In genomic region chr16:85931596-85932402, GRCh38 we compare ENCODE assay signal across 23 cellular contexts. TPM values are rescaled to one million over a fixed set of nuclear protein-coding genes. Genes with fewer than 3 reads are reported as not detected.
DNase-seq lines count a peak whose midpoint lies in the region; ATAC-seq and TF ChIP-seq lines count a peak whose summit lies in the region.
"Had no signal": no experiment of that assay in that cellular context is flagged by ENCODE, and none has a peak within 500 bp of the region (broad histone marks: within the 10 kb centered on the region; RNA-seq: fewer than 3 reads in every experiment).

No MANE protein-coding gene starts in this region.

- H4K20me1 ChIP-seq in OCI-LY3 (ENCODE audit: insufficient read depth, low read length) (no peaks in the 10 kb centered on the region), SK-N-SH (ENCODE audit: insufficient read depth) (no peaks in the 10 kb centered on the region)

- H3K27me3 Mint-ChIP-seq in CD14-positive monocyte (ENCODE audit: low read depth in 3 of 3) (peaks cover 0 to 8% (median 2%) of the 10 kb centered on the region in 3 donors), naive B cell (no peaks in the 10 kb centered on the region)

- H2AFZ ChIP-seq in OCI-LY3 (ENCODE audit: low read depth, low read length): no peak overlapping the region
- no peak overlapping the region for H2AFZ ChIP-seq in SK-N-SH (ENCODE audit: low read depth)

- H3K4me1 ChIP-seq in OCI-LY3 (ENCODE audit: low read length): peaks cover 98% of the 10 kb centered on the region
- no peaks in the 10 kb centered on the region for H3K4me1 ChIP-seq in SK-N-SH (ENCODE audit: control insufficient read depth in 1 of 2, insufficient read depth in 2 of 2, low read depth in 1 of 2, low read length in 1 of 2)

- H3K9me3 ChIP-seq in OCI-LY3 (ENCODE audit: insufficient read depth, low read length) (no peaks in the 10 kb centered on the region), SK-N-SH (no peaks in the 10 kb centered on the region)

- H3K9me3 Mint-ChIP-seq in CD14-positive monocyte (no peaks in the 10 kb centered on the region), naive B cell (no peaks in the 10 kb centered on the region)
- H3K9me3 Mint-ChIP-seq: activated naive CD4-positive, alpha-beta T cell treated with anti-CD3 and anti-CD28 coated beads, Interleukin-2, amount 10 ng/mL, durations not matched to agents 7 days and 5 days; CD8-positive, alpha-beta memory T cell had no signal

- H3K36me3 Mint-ChIP-seq in CD14-positive monocyte: peaks cover 3 to 10% of the 10 kb centered on the region in 2 donors
- peaks cover 0 to 8% of the 10 kb centered on the region in 2 donors for H3K36me3 Mint-ChIP-seq in naive B cell
- H3K36me3 Mint-ChIP-seq: activated naive CD4-positive, alpha-beta T cell treated with anti-CD3 and anti-CD28 coated beads, Interleukin-2, amount 10 ng/mL, durations not matched to agents 7 days and 5 days; CD8-positive, alpha-beta memory T cell had no signal

- CTCF ChIA-PET in SK-N-SH (lab: Yijun Ruan, JAX) (no interaction called here), RWPE1 (lab: Yijun Ruan, JAX) (no interaction called here)

- H3K4me1 Mint-ChIP-seq in CD14-positive monocyte (peaks cover 87% of the 10 kb centered on the region), naive B cell (peaks cover 80 to 98% (median 97%) of the 10 kb centered on the region in 3 donors)

- no peak for TF ChIP-seq EP300 in SK-N-SH (IDR thresholded peaks at IDR 0.05; ENCODE audit: borderline replicate concordance in 1 of 2, low read depth in 1 of 2, low read length in 1 of 2)

- intact Hi-C loops in CD14-positive monocyte (cut with micrococcal nuclease): loop anchor here in 1 of 2 donors (5.0 kb wide), 1 partner anchor 46 kb away; no protein-coding TSS in a partner anchor

- H3K27ac ChIP-seq in OCI-LY3 (ENCODE audit: low read length): peak overlapping the region; percentile 97
- H3K27ac ChIP-seq in SK-N-SH (ENCODE audit: low read depth in 2 of 2, low read length in 1 of 2): no peak overlapping the region
- no peak overlapping the region for H3K27ac ChIP-seq in RWPE1
- H3K27ac ChIP-seq: epithelial cell of prostate, SK-N-MC had no signal

- H3F3A ChIP-seq in SK-N-SH (replicated peaks; ENCODE audit: insufficient read depth): no peaks in the 10 kb centered on the region

- H3K27me3 ChIP-seq in OCI-LY3 (ENCODE audit: low read depth, low read length): no peaks in the 10 kb centered on the region; the same call in 1 of the 2 replicates
- H3K27me3 ChIP-seq in SK-N-SH (ENCODE audit: insufficient read depth): peaks cover 93% of the 10 kb centered on the region

- H3K9ac ChIP-seq in OCI-LY3 (ENCODE audit: low read length) (peak overlapping the region; percentile 84), SK-N-SH (no peak overlapping the region)

- H3K9me2 ChIP-seq in SK-N-SH: no peaks in the 10 kb centered on the region

- no peaks in the 10 kb centered on the region for H3K79me2 ChIP-seq in OCI-LY3 (ENCODE audit: low read length)
- H3K79me2 ChIP-seq in SK-N-SH (ENCODE audit: insufficient read depth): no peaks in the 10 kb centered on the region

- ATAC-seq in naive B cell (ENCODE audit: low read depth in 2 of 2): peak; percentile 42 to 44

- WGBS in SK-N-SH (ENCODE audit: low lambda C conversion rate): 17% methylated on average over 15 of the region's 23 CpGs

- DNase-seq in CD14-positive monocyte (ENCODE audit: low spot score): no peak
- DNase-seq in naive B cell: peak; percentile 74
- DNase-seq in glomerular visceral epithelial cell (ENCODE audit: extremely low spot score): no peak
- DNase-seq in SK-N-SH: no peak
- no peak for DNase-seq in RWPE1 (ENCODE audit: low spot score)
- DNase-seq in hepatic stellate cell (ENCODE audit: low spot score): no peak
- DNase-seq: activated CD4-positive, CD25-positive, alpha-beta regulatory T cell treated with anti-CD3 and anti-CD28 coated beads, Interleukin-2, amount 50 U/mL, for 72 hours; activated naive CD4-positive, alpha-beta T cell treated with anti-CD3 and anti-CD28 coated beads, Interleukin-2, amount 10 ng/mL, durations not matched to agents 7 days and 5 days; CD8-positive, alpha-beta memory T cell; central memory CD4-positive, alpha-beta T cell; DMS53; mammary epithelial cell; NCI-H1092 treated with DMSO at 0.1 percent for 48 hours; NCI-H2081; nucleus accumbens; stimulated activated CD4-positive, alpha-beta T cell treated with anti-CD3 and anti-CD28 coated beads, Interleukin-1b, Interleukin-23, amount 100 ng/mL, for 48 hours; stimulated activated naive CD4-positive, alpha-beta T cell; T1000 had no signal

- H3K36me3 ChIP-seq in OCI-LY3 (replicated peaks; ENCODE audit: low read depth, low read length) (peaks cover 4% of the 10 kb centered on the region), SK-N-SH (replicated peaks in 1 of 2; ENCODE audit: control insufficient read depth in 1 of 2, insufficient read depth in 2 of 2, low read length in 1 of 2) (no peaks in the 10 kb centered on the region)

- no peak for TF ChIP-seq CTCF in CD14-positive monocyte (IDR thresholded peaks at IDR 0.05)
- peak; percentile 27; the same call in 1 of the 2 replicates for TF ChIP-seq CTCF in GM12875 (IDR thresholded peaks at IDR 0.05; ENCODE audit: borderline replicate concordance, insufficient read depth, low read depth, low read length)
- TF ChIP-seq CTCF in OCI-LY3 (IDR thresholded peaks at IDR 0.05; ENCODE audit: low read depth, low read length): peak; percentile 34
- TF ChIP-seq CTCF in SK-N-SH (IDR thresholded peaks at IDR 0.05): no peak
- TF ChIP-seq CTCF in RWPE1 (conservative IDR thresholded peaks at IDR 0.05; ENCODE audit: low read depth): no peak

- peak overlapping the region; percentile 69 for H3K4me2 ChIP-seq in OCI-LY3 (ENCODE audit: low read length)
- H3K4me2 ChIP-seq in SK-N-SH: no peak overlapping the region

- POLR2A ChIA-PET in SK-N-SH (lab: Yijun Ruan, JAX) (no interaction called here), RWPE1 (lab: Yijun Ruan, JAX; ENCODE audit: low non-redundant PET) (no interaction called here)

- no peak for TF ChIP-seq RAD21 in SK-N-SH (IDR thresholded peaks at IDR 0.05; ENCODE audit: low read length)

- H3K4me3 ChIP-seq in GM12875 (ENCODE audit: low read depth, low read length) (no peak overlapping the region), OCI-LY3 (ENCODE audit: low read length) (peak overlapping the region; percentile 39), SK-N-SH (ENCODE audit: low read depth in 2 of 2, low read length in 1 of 2) (no peak overlapping the region)
- H3K4me3 ChIP-seq: SK-N-MC had no signal

- H3K27ac Mint-ChIP-seq in CD14-positive monocyte (peak overlapping the region in 5 of 7 donors; percentile 20 to 74 (median 31)), naive B cell (peak overlapping the region; percentile 64 to 93 (median 85))
- H3K27ac Mint-ChIP-seq: activated naive CD4-positive, alpha-beta T cell treated with anti-CD3 and anti-CD28 coated beads, Interleukin-2, amount 10 ng/mL, durations not matched to agents 7 days and 5 days had no signal

- H3K4me3 Mint-ChIP-seq in CD14-positive monocyte (peak overlapping the region in 1 of 2 donors; percentile 53), naive B cell (peak overlapping the region; percentile 35 to 85 (median 56))
- H3K4me3 Mint-ChIP-seq: activated naive CD4-positive, alpha-beta T cell treated with anti-CD3 and anti-CD28 coated beads, Interleukin-2, amount 10 ng/mL, durations not matched to agents 7 days and 5 days; CD8-positive, alpha-beta memory T cell had no signal

TF ChIP-seq in SK-N-SH, 30 proteins besides CTCF, POLR2A, EP300 and RAD21 (continues in another document):
- TF ChIP-seq MXI1 (IDR thresholded peaks at IDR 0.05; ENCODE audit: low read depth, low read length) (no peak), MEF2A (IDR thresholded peaks at IDR 0.05; ENCODE audit: borderline replicate concordance, low read depth) (no peak), SIN3A (IDR thresholded peaks at IDR 0.05; ENCODE audit: borderline replicate concordance, low read depth, low read length) (no peak), NFIC (IDR thresholded peaks at IDR 0.05; ENCODE audit: borderline replicate concordance) (no peak), CHD2 (IDR thresholded peaks at IDR 0.05; ENCODE audit: low read length, partially characterized antibody) (no peak), ZBTB33 (IDR thresholded peaks at IDR 0.05; ENCODE audit: borderline replicate concordance, low read depth) (no peak), PBX3 (IDR thresholded peaks at IDR 0.05) (no peak)

RNA-seq across cellular contexts. Expression of gene IRF8, which starts 32.8 kb away (rescaled TPM):
- 100 to 1,000 TPM; 157 to 187 TPM for polyA plus RNA-seq in CD14-positive monocyte
- polyA plus RNA-seq in naive B cell (ENCODE audit: low read depth in 6 of 6): 100 to 1,000 TPM; 646 to 909 (median 752) TPM
- not detected in 2 replicates for polyA plus RNA-seq in SK-N-SH (2012; rRNA removed)
- polyA plus RNA-seq in SK-N-SH (2012; cell fraction: cytosol; rRNA removed): not detected in 2 replicates
- not detected in 2 replicates for polyA plus RNA-seq in SK-N-SH (2012; cell fraction: nucleus; rRNA removed)
- polyA plus RNA-seq: keratinocyte, mammary epithelial cell had no signal

Comparison
In these comparisons a context has a peak if more than half of its experiments do, and no peak if none do; other contexts are left out.
1. CTCF ChIP-seq: peak in GM12875 (single experiment) and OCI-LY3 (single experiment); none in CD14-positive monocyte (single experiment), SK-N-SH (single experiment) and RWPE1 (single experiment).
2. RNA of gene IRF8, which starts 32.8 kb away (polyA plus RNA-seq): 646 to 909 TPM in naive B cell and 157 to 187 TPM in CD14-positive monocyte; not detected in SK-N-SH; every median in the first group is over 100 times any median in the second.